In genomic region chr2:232204457-232204931, GRCh38 we compare ENCODE assay signal across 14 cellular contexts.
DNase-seq lines count a peak whose midpoint lies in the region; ATAC-seq and TF ChIP-seq lines count a peak whose summit lies in the region.
"Had no signal": no experiment of that assay in that cellular context is flagged by ENCODE, and none has a peak within 500 bp of the region (broad histone marks: within the 10 kb centered on the region; RNA-seq: fewer than 3 reads in every experiment).

No MANE protein-coding gene starts in this region.

- H3K27me3 ChIP-seq in adipocyte (replicated peaks; ENCODE audit: control insufficient read depth, insufficient read depth, low read length): no peaks in the 10 kb centered on the region
- H3K27me3 ChIP-seq in parathyroid adenoma (ENCODE audit: control insufficient read depth, insufficient read depth, low read length): no peaks in the 10 kb centered on the region

- H3K4me3 ChIP-seq in adipocyte (ENCODE audit: low read length) (no peak overlapping the region), parathyroid adenoma (ENCODE audit: low read depth, low read length) (peak overlapping the region; percentile 17)

- H3K79me2 ChIP-seq in parathyroid adenoma: peaks cover 9% of the 10 kb centered on the region

- H3K4me3 Mint-ChIP-seq in Calu3 (ENCODE audit: low read depth, unreplicated experiment): no peak overlapping the region
- H3K4me3 Mint-ChIP-seq: activated CD4-positive, alpha-beta memory T cell treated with anti-CD3 and anti-CD28 coated beads for 36 hours; activated naive CD4-positive, alpha-beta T cell treated with anti-CD3 and anti-CD28 coated beads, Interleukin-2, amount 10 ng/mL, durations not matched to agents 7 days and 5 days; natural killer cell treated with Interleukin-12 subunit alpha and Interleukin-12 subunit beta and Interleukin-15 and Interleukin-18, amount 100 ng/mL, for 72 hours had no signal

- no peak overlapping the region for H3K27ac Mint-ChIP-seq in Calu3 (ENCODE audit: unreplicated experiment)
- H3K27ac Mint-ChIP-seq: activated CD4-positive, alpha-beta memory T cell treated with anti-CD3 and anti-CD28 coated beads for 36 hours; activated naive CD4-positive, alpha-beta T cell treated with anti-CD3 and anti-CD28 coated beads, Interleukin-2, amount 10 ng/mL, durations not matched to agents 7 days and 5 days; natural killer cell treated with Interleukin-12 subunit alpha and Interleukin-12 subunit beta and Interleukin-15 and Interleukin-18, amount 100 ng/mL, for 72 hours had no signal

- no peak for TF ChIP-seq CTCF in parathyroid adenoma (IDR thresholded peaks at IDR 0.05)
- no peak for TF ChIP-seq CTCF in Calu3 (IDR thresholded peaks at IDR 0.05; ENCODE audit: unreplicated experiment)

- DNase-seq in AG08396 (ENCODE audit: low spot score) (peak; percentile 47), adipocyte (ENCODE audit: low read depth) (no peak), left ventricle myocardium superior (peak; percentile 63), COLO668 (lab: John Stamatoyannopoulos, UW; ENCODE audit: unreplicated experiment) (no peak), Calu3 (no peak), NCI-H2171 (lab: John Stamatoyannopoulos, UW) (no peak)
- DNase-seq in stimulated activated naive CD4-positive, alpha-beta T cell (lab: John Stamatoyannopoulos, UW): no peak
- DNase-seq: activated CD4-positive, alpha-beta memory T cell treated with anti-CD3 and anti-CD28 coated beads for 36 hours; activated naive CD4-positive, alpha-beta T cell treated with anti-CD3 and anti-CD28 coated beads, Interleukin-2, amount 10 ng/mL, durations not matched to agents 7 days and 5 days; NCI-H1417 treated with DMSO at 0.1 percent for 48 hours; stimulated activated CD4-positive, alpha-beta T cell treated with anti-CD3 and anti-CD28 coated beads, Interleukin-4, amount 100 ng/mL, for 1 hour; SW 1271 had no signal

- no peaks in the 10 kb centered on the region for H3K4me1 Mint-ChIP-seq in Calu3 (ENCODE audit: low read depth, unreplicated experiment)
- H3K4me1 Mint-ChIP-seq: activated naive CD4-positive, alpha-beta T cell treated with anti-CD3 and anti-CD28 coated beads, Interleukin-2, amount 10 ng/mL, durations not matched to agents 7 days and 5 days had no signal

- H3K27me3 Mint-ChIP-seq in Calu3 (ENCODE audit: unreplicated experiment): no peaks in the 10 kb centered on the region
- H3K27me3 Mint-ChIP-seq: activated CD4-positive, alpha-beta memory T cell treated with anti-CD3 and anti-CD28 coated beads for 36 hours; activated naive CD4-positive, alpha-beta T cell treated with anti-CD3 and anti-CD28 coated beads, Interleukin-2, amount 10 ng/mL, durations not matched to agents 7 days and 5 days; natural killer cell treated with Interleukin-12 subunit alpha and Interleukin-12 subunit beta and Interleukin-15 and Interleukin-18, amount 100 ng/mL, for 72 hours had no signal

- peaks cover 17% of the 10 kb centered on the region for H3K4me1 ChIP-seq in adipocyte (ENCODE audit: control insufficient read depth, insufficient read depth, low read length)
- peaks cover 19% of the 10 kb centered on the region for H3K4me1 ChIP-seq in parathyroid adenoma

- H3K4me2 ChIP-seq in parathyroid adenoma (ENCODE audit: low read length): peak overlapping the region; percentile 66

- CTCF ChIA-PET in Calu3 (lab: Charles Lee): no interaction called here

- peak overlapping the region; percentile 9 for H2AFZ ChIP-seq in parathyroid adenoma

- H3K36me3 Mint-ChIP-seq in Calu3 (ENCODE audit: insufficient read depth, unreplicated experiment): no peaks in the 10 kb centered on the region

- H3K36me3 ChIP-seq in adipocyte (ENCODE audit: control insufficient read depth, insufficient read depth, low read length, severe bottlenecking) (peaks cover 6% of the 10 kb centered on the region), parathyroid adenoma (ENCODE audit: control insufficient read depth, insufficient read depth, low read length) (no peaks in the 10 kb centered on the region)

- BruUV-seq in Calu3 (replicated peaks; lab: Mats Ljungman, UMichigan): no TSS peak

- H3K9me3 Mint-ChIP-seq in Calu3 (ENCODE audit: low read depth, unreplicated experiment): no peaks in the 10 kb centered on the region
- H3K9me3 Mint-ChIP-seq: activated CD4-positive, alpha-beta memory T cell treated with anti-CD3 and anti-CD28 coated beads for 36 hours; activated naive CD4-positive, alpha-beta T cell treated with anti-CD3 and anti-CD28 coated beads, Interleukin-2, amount 10 ng/mL, durations not matched to agents 7 days and 5 days; natural killer cell treated with Interleukin-12 subunit alpha and Interleukin-12 subunit beta and Interleukin-15 and Interleukin-18, amount 100 ng/mL, for 72 hours had no signal

- H3K9ac ChIP-seq in adipocyte (ENCODE audit: low read length) (peak overlapping the region; percentile 27), parathyroid adenoma (no peak overlapping the region)

- H3K27ac ChIP-seq in parathyroid adenoma: peak overlapping the region; percentile 83

- intact Hi-C loops in left ventricle myocardium superior (cut with micrococcal nuclease) (no loop called here), Calu3 (cut with micrococcal nuclease; ENCODE audit: unreplicated experiment) (no loop called here)

- H3K9me3 ChIP-seq in adipocyte (ENCODE audit: control insufficient read depth, low read length): no peaks in the 10 kb centered on the region
- no peaks in the 10 kb centered on the region for H3K9me3 ChIP-seq in parathyroid adenoma (ENCODE audit: control insufficient read depth, low read length)

- peak; percentile 92 for ATAC-seq in left ventricle myocardium superior
- ATAC-seq: natural killer cell treated with Interleukin-12 subunit alpha and Interleukin-12 subunit beta and Interleukin-15 and Interleukin-18, amount 100 ng/mL, for 72 hours had no signal

Comparison
In these comparisons a context has a peak if more than half of its experiments do, and no peak if none do; other contexts are left out.
1. DNase-seq: peak in AG08396 (single experiment) and left ventricle myocardium superior (single experiment); none in adipocyte (single experiment), COLO668 (single experiment), stimulated activated naive CD4-positive, alpha-beta T cell (0 of 6), Calu3 (single experiment) and NCI-H2171 (single experiment).